Comparison of ENCODE assay signal across 24 cellular contexts in genomic region chr10:86855503-86855902, GRCh38.
"Had no signal": no experiment of that assay in that cellular context is flagged by ENCODE, and none has a peak within 500 bp of the region (broad histone marks: within the 10 kb centered on the region; RNA-seq: fewer than 3 reads in every experiment).

No MANE protein-coding gene starts in this region.

- H3K4me3 ChIP-seq: breast epithelium, lung, pancreas, thyroid gland, upper lobe of right lung had no signal

- H3K27ac ChIP-seq: breast epithelium, foreskin keratinocyte, neutrophil, pancreas, upper lobe of right lung had no signal

- H3K27me3 Mint-ChIP-seq: activated naive CD8-positive, alpha-beta T cell; central memory CD8-positive, alpha-beta T cell; natural killer cell treated with Interleukin-12 subunit alpha and Interleukin-12 subunit beta and Interleukin-15 and Interleukin-18, amount 100 ng/mL, for 72 hours; stimulated activated naive CD8-positive, alpha-beta T cell treated with anti-CD3 and anti-CD28 coated beads, Interleukin-15, Interleukin-2, amounts not matched to agents 100 ng/mL and 50 ng/mL, for 24 hours had no signal

- H3K9me3 Mint-ChIP-seq: activated T-helper 2 cell treated with anti-CD3 and anti-CD28 coated beads, Interferon-gamma antibody, Interleukin-2, Interleukin-4, amounts not matched to agents 10 μg/mL and 5 μg/mL and 100 μg/mL, durations not matched to agents 14 hours and 24 hours and 36 hours; central memory CD8-positive, alpha-beta T cell; natural killer cell treated with Interleukin-12 subunit alpha and Interleukin-12 subunit beta and Interleukin-15 and Interleukin-18, amount 100 ng/mL, for 72 hours had no signal

- H3K4me1 ChIP-seq: breast epithelium, pancreas, upper lobe of right lung had no signal

- H3K27me3 ChIP-seq: breast epithelium, foreskin keratinocyte, neutrophil, pancreas, thyroid gland, upper lobe of right lung had no signal

- H3K4me1 Mint-ChIP-seq: central memory CD8-positive, alpha-beta T cell; immature natural killer cell had no signal

- H3K9me3 ChIP-seq: breast epithelium, neutrophil, pancreas, thyroid gland, upper lobe of right lung had no signal

- DNase-seq: activated CD4-positive, alpha-beta T cell treated with anti-CD3 and anti-CD28 coated beads for 4 hours; activated CD4-positive, alpha-beta T cell treated with anti-CD3 and anti-CD28 coated beads, Interleukin-2, amount 50 U/mL, for 48 hours; activated CD4-positive, CD25-positive, alpha-beta regulatory T cell; activated CD8-positive, alpha-beta memory T cell treated with anti-CD3 and anti-CD28 coated beads, Interleukin-2, amount 50 U/mL, for 48 hours; activated naive CD4-positive, alpha-beta T cell; activated T-cell treated with anti-CD3 and anti-CD28 coated beads, Interleukin-2, amount 50 U/mL, for 4 hours; effector memory CD4-positive, alpha-beta T cell; foreskin keratinocyte; immature natural killer cell; pancreas; right cardiac atrium; stimulated activated CD4-positive, alpha-beta T cell treated with anti-CD3 and anti-CD28 coated beads, Interleukin-1b, Interleukin-23, amount 100 ng/mL, for 48 hours; substantia nigra; upper lobe of right lung had no signal

- H3K27ac Mint-ChIP-seq: activated naive CD8-positive, alpha-beta T cell; activated T-helper 2 cell treated with anti-CD3 and anti-CD28 coated beads, Interferon-gamma antibody, Interleukin-2, Interleukin-4, amounts not matched to agents 10 μg/mL and 5 μg/mL and 100 μg/mL, durations not matched to agents 14 hours and 24 hours and 36 hours; immature natural killer cell; natural killer cell treated with Interleukin-12 subunit alpha and Interleukin-12 subunit beta and Interleukin-15 and Interleukin-18, amount 100 ng/mL, for 72 hours; stimulated activated naive CD8-positive, alpha-beta T cell treated with anti-CD3 and anti-CD28 coated beads, Interleukin-15, Interleukin-2, amounts not matched to agents 100 ng/mL and 50 ng/mL, for 24 hours had no signal

- H3K4me3 Mint-ChIP-seq: activated naive CD8-positive, alpha-beta T cell; activated T-cell treated with anti-CD3 and anti-CD28 coated beads, Interleukin-2, amount 50 U/mL, for 4 hours; central memory CD8-positive, alpha-beta T cell; immature natural killer cell; mesothelial cell of epicardium; natural killer cell treated with Interleukin-12 subunit alpha and Interleukin-12 subunit beta and Interleukin-15 and Interleukin-18, amount 100 ng/mL, for 72 hours; stimulated activated naive CD8-positive, alpha-beta T cell treated with anti-CD3 and anti-CD28 coated beads, Interleukin-15, Interleukin-2, amounts not matched to agents 100 ng/mL and 50 ng/mL, for 24 hours had no signal

- H3K36me3 ChIP-seq: breast epithelium, neutrophil, pancreas, thyroid gland, upper lobe of right lung had no signal
